Comparison of ENCODE assay signal across 8 cellular contexts in the genomic region with DNA sequence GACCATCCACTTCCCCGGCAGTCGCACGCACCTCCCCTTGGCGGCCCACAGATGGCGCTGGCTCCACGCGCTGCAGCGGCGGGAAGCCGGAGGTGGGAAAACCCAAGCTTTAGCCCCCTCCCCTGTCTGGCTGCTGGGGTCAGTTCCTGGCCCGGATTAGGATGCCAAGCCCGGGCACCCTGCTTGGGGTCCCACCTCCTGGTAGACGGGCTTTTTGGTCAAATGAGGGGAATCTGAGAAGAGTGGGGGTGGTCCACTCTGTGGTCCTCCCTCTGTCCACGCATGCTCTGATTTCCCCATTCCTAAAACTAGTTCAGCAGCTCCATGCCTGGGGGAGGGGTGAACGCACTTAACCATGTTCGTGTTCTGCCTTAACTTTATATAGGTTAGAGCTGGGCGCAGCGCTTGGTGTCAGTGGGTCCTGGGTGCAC. TPM values are rescaled to one million over a fixed set of nuclear protein-coding genes. Genes with fewer than 3 reads are reported as not detected.
DNase-seq lines count a peak whose midpoint lies in the region; TF ChIP-seq lines count a peak whose summit lies in the region.

No MANE protein-coding gene starts in this region.

- H3K79me2 ChIP-seq in neural cell (replicated peaks; ENCODE audit: insufficient read depth, low read length): no peaks in the 10 kb centered on the region

- H3K4me3 Mint-ChIP-seq in dendritic cell treated with granulocyte-macrophage colony-stimulating factor and Interleukin-4, amounts not matched to agents 40 ng/mL and 50 ng/mL, for 4 days: peak overlapping the region; percentile 48

- intact Hi-C loops in dendritic cell treated with granulocyte-macrophage colony-stimulating factor and Interleukin-4, amounts not matched to agents 40 ng/mL and 50 ng/mL, for 4 days (cut with micrococcal nuclease): loop anchor here (2.0 to 10.0 kb wide), 3 partner anchors 102 to 366 kb away; partner anchors contain the start of gene NDUFB7
- intact Hi-C loops in ovary (cut with DNase I): no loop called here

- WGBS in ovary, 3 donors: 10 to 13% (median 13%) methylated on average over 18 of the region's 18 CpGs

- TF ChIP-seq CTCF in GM06990 (IDR thresholded peaks at IDR 0.05; ENCODE audit: insufficient read depth, low read length, poor library complexity, severe bottlenecking): peak; percentile 90
- TF ChIP-seq CTCF in NB4 (IDR thresholded peaks at IDR 0.05; ENCODE audit: low read depth, low read length): peak; percentile 53
- peak; percentile 23 for TF ChIP-seq CTCF in neural cell (IDR thresholded peaks at IDR 0.05; ENCODE audit: poor library complexity, severe bottlenecking)
- TF ChIP-seq CTCF in ovary (IDR thresholded peaks at IDR 0.05): no peak

- no peaks in the 10 kb centered on the region for H4K20me1 ChIP-seq in neural cell (ENCODE audit: insufficient read depth)

- no peak overlapping the region for H3K27ac ChIP-seq in neural cell (ENCODE audit: low read length)
- H3K27ac ChIP-seq in ovary: no peak overlapping the region

- H3K4me1 ChIP-seq in ovary (ENCODE audit: insufficient read depth): no peaks in the 10 kb centered on the region

- no peaks in the 10 kb centered on the region for H3K27me3 Mint-ChIP-seq in dendritic cell treated with granulocyte-macrophage colony-stimulating factor and Interleukin-4, amounts not matched to agents 40 ng/mL and 50 ng/mL, for 4 days

- H3K9ac ChIP-seq in neural cell (ENCODE audit: low read length): no peak overlapping the region

- no peaks in the 10 kb centered on the region for H3F3A ChIP-seq in neural cell (ENCODE audit: insufficient read depth, low read length, poor library complexity, severe bottlenecking)

- peak overlapping the region; percentile 97 for H3K27ac Mint-ChIP-seq in dendritic cell treated with granulocyte-macrophage colony-stimulating factor and Interleukin-4, amounts not matched to agents 40 ng/mL and 50 ng/mL, for 4 days

- no peaks in the 10 kb centered on the region for H3K9me3 Mint-ChIP-seq in dendritic cell treated with granulocyte-macrophage colony-stimulating factor and Interleukin-4, amounts not matched to agents 40 ng/mL and 50 ng/mL, for 4 days

- H3K9me2 ChIP-seq in neural cell (ENCODE audit: insufficient read depth, low read length): no peaks in the 10 kb centered on the region

- DNase-seq in GM06990 (ENCODE audit: extremely low read depth, insufficient read length) (peak; percentile 52), NB4 (ENCODE audit: low read depth) (peak; percentile 34), cortex of kidney (lab: John Stamatoyannopoulos, UW) (no peak), ovary (no peak), NCI-H510A (lab: John Stamatoyannopoulos, UW) (no peak), globus pallidus (ENCODE audit: low spot score) (no peak)

- no peak overlapping the region for H2AFZ ChIP-seq in neural cell (ENCODE audit: low read depth, low read length)

- H3K4me3 ChIP-seq in GM06990 (replicated peaks; ENCODE audit: low read depth, low read length): no peak overlapping the region
- no peak overlapping the region for H3K4me3 ChIP-seq in NB4 (ENCODE audit: low read depth, low read length)
- H3K4me3 ChIP-seq in neural cell (ENCODE audit: low read length): no peak overlapping the region
- H3K4me3 ChIP-seq in ovary: no peak overlapping the region

- TF ChIP-seq RAD21 in neural cell (conservative IDR thresholded peaks at IDR 0.05): no peak

- peaks cover 43% of the 10 kb centered on the region for H3K4me1 Mint-ChIP-seq in dendritic cell treated with granulocyte-macrophage colony-stimulating factor and Interleukin-4, amounts not matched to agents 40 ng/mL and 50 ng/mL, for 4 days (ENCODE audit: low read depth)

- H3K4me2 ChIP-seq in neural cell (ENCODE audit: low read length): no peak overlapping the region

- H3K27me3 ChIP-seq in GM06990 (replicated peaks; ENCODE audit: control insufficient read depth, insufficient read depth, low read length): no peaks in the 10 kb centered on the region
- H3K27me3 ChIP-seq in neural cell (ENCODE audit: insufficient read depth, low read depth, low read length): no peaks in the 10 kb centered on the region
- no peaks in the 10 kb centered on the region for H3K27me3 ChIP-seq in ovary

- TF ChIP-seq EP300 in neural cell (conservative IDR thresholded peaks at IDR 0.05; ENCODE audit: poor library complexity, severe bottlenecking) (no peak), ovary (IDR thresholded peaks at IDR 0.05) (no peak)

- no peak for TF ChIP-seq POLR2A in NB4 (IDR thresholded peaks at IDR 0.05; ENCODE audit: extremely low read depth, insufficient read length)
- no peak for TF ChIP-seq POLR2A in ovary (IDR thresholded peaks at IDR 0.05)

- no peaks in the 10 kb centered on the region for H3K9me3 ChIP-seq in neural cell (ENCODE audit: low read length)
- no peaks in the 10 kb centered on the region for H3K9me3 ChIP-seq in ovary

- no peaks in the 10 kb centered on the region for H3K36me3 Mint-ChIP-seq in dendritic cell treated with granulocyte-macrophage colony-stimulating factor and Interleukin-4, amounts not matched to agents 40 ng/mL and 50 ng/mL, for 4 days (ENCODE audit: low read depth)

- H3K36me3 ChIP-seq in GM06990 (ENCODE audit: control insufficient read depth, insufficient read depth, low read length) (no peaks in the 10 kb centered on the region), neural cell (ENCODE audit: insufficient read depth, low read length) (no peaks in the 10 kb centered on the region), ovary (no peaks in the 10 kb centered on the region)

TF ChIP-seq in neural cell, 6 proteins besides CTCF, POLR2A, EP300 and RAD21:
- TF ChIP-seq EZH2 (IDR thresholded peaks at IDR 0.05; ENCODE audit: borderline replicate concordance, insufficient read depth, low read length, poor library complexity, severe bottlenecking): no peak
- TF ChIP-seq, protein P1, sequence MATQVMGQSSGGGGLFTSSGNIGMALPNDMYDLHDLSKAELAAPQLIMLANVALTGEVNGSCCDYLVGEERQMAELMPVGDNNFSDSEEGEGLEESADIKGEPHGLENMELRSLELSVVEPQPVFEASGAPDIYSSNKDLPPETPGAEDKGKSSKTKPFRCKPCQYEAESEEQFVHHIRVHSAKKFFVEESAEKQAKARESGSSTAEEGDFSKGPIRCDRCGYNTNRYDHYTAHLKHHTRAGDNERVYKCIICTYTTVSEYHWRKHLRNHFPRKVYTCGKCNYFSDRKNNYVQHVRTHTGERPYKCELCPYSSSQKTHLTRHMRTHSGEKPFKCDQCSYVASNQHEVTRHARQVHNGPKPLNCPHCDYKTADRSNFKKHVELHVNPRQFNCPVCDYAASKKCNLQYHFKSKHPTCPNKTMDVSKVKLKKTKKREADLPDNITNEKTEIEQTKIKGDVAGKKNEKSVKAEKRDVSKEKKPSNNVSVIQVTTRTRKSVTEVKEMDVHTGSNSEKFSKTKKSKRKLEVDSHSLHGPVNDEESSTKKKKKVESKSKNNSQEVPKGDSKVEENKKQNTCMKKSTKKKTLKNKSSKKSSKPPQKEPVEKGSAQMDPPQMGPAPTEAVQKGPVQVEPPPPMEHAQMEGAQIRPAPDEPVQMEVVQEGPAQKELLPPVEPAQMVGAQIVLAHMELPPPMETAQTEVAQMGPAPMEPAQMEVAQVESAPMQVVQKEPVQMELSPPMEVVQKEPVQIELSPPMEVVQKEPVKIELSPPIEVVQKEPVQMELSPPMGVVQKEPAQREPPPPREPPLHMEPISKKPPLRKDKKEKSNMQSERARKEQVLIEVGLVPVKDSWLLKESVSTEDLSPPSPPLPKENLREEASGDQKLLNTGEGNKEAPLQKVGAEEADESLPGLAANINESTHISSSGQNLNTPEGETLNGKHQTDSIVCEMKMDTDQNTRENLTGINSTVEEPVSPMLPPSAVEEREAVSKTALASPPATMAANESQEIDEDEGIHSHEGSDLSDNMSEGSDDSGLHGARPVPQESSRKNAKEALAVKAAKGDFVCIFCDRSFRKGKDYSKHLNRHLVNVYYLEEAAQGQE (IDR thresholded peaks at IDR 0.05; ENCODE audit: borderline replicate concordance): no peak
- no peak for TF ChIP-seq TAF1 (IDR thresholded peaks at IDR 0.05; ENCODE audit: low read depth)
- no peak for TF ChIP-seq POLR2AphosphoS5 (IDR thresholded peaks at IDR 0.05)
- no peak for TF ChIP-seq MXI1 (conservative IDR thresholded peaks at IDR 0.05; ENCODE audit: poor library complexity, severe bottlenecking)
- no peak for TF ChIP-seq SMC3 (conservative IDR thresholded peaks at IDR 0.05; ENCODE audit: poor library complexity)

RNA-seq across cellular contexts. Expression of gene ADGRE2, which starts 8.1 kb away (rescaled TPM):
- polyA plus RNA-seq in neural cell: not detected in 2 replicates
- not detected in 2 replicates for polyA minus RNA-seq in neural cell
- total RNA-seq in ovary: 1 to 10 TPM in 4 of 7 donors, under 1 TPM in 3; 0.45 to 4.2 (median 1.0) TPM
- polyA plus RNA-seq in ovary: 1 to 10 TPM in 1 of 2 donors, under 1 TPM in 1; 0.24 to 1.8 TPM

RNA-seq across cellular contexts. Expression of gene OR7A5, which starts 48.5 kb away (rescaled TPM):
- not detected in 2 replicates for polyA plus RNA-seq in neural cell
- not detected in 2 replicates for polyA minus RNA-seq in neural cell
- under 1 TPM in 2 of 7 donors, not detected in 5; 0.12 TPM for total RNA-seq in ovary
- polyA plus RNA-seq in ovary: not detected

RNA-seq across cellular contexts. Expression of gene OR7C1, which starts 48.5 kb away (rescaled TPM):
- polyA plus RNA-seq in neural cell (not detected in 2 replicates), ovary (under 1 TPM in 1 of 2 donors, not detected in 1; 0.13 TPM)
- polyA minus RNA-seq in neural cell: not detected in 2 replicates
- total RNA-seq in ovary: under 1 TPM in 1 of 7 donors, not detected in 6; 0.05 TPM

Comparison
In these comparisons a context has a peak if more than half of its experiments do, and no peak if none do; other contexts are left out.
1. DNase-seq: peak in GM06990 (single experiment) and NB4 (single experiment); none in cortex of kidney (single experiment), ovary (0 of 5), NCI-H510A (single experiment) and globus pallidus (single experiment).
2. CTCF ChIP-seq: peak in GM06990 (single experiment), NB4 (single experiment) and neural cell (single experiment); none in ovary (0 of 3).